8 cellular contexts compared by ENCODE assay signal in genomic region chr12:120234643-120235368, GRCh38. TPM values are rescaled to one million over a fixed set of nuclear protein-coding genes. Genes with fewer than 3 reads are reported as not detected.
DNase-seq lines count a peak whose midpoint lies in the region; ATAC-seq and TF ChIP-seq lines count a peak whose summit lies in the region.

No MANE protein-coding gene starts in this region.

- peak overlapping the region; percentile 78 for H3K27ac ChIP-seq in BLaER1
- H3K27ac ChIP-seq in HEK293 (ENCODE audit: extremely low read depth, low read depth, low read length): peak overlapping the region; percentile 11; the same call in 1 of the 2 replicates
- peak overlapping the region; percentile 100 for H3K27ac ChIP-seq in RWPE1

- CTCF ChIA-PET in HEK293 (lab: Yijun Ruan, JAX) (interaction anchor here (0.5 to 7.7 kb wide), 19 partner anchors 10 to 1082 kb away, joined by 3 to 132 read pairs (median 6); partner anchors contain the start of genes PXN, RPLP0 and SIRT4), RWPE1 (lab: Yijun Ruan, JAX) (interaction anchor here (0.5 to 1.5 kb wide), 8 partner anchors 13 to 275 kb away, joined by 3 to 7 read pairs (median 5); partner anchors contain the start of gene PXN)

- DNase-seq in RWPE1 (ENCODE audit: low spot score) (peak; percentile 57), epidermal melanocyte (ENCODE audit: insufficient read length, low spot score) (peak; percentile 52), mucosa of descending colon (peak; percentile 74 to 83 (median 81)), ureter (ENCODE audit: low spot score) (peak; percentile 88), NOMO-1 (lab: John Stamatoyannopoulos, UW; ENCODE audit: unreplicated experiment in 2 of 2) (no peak)
- no peak for DNase-seq in activated effector memory CD4-positive, alpha-beta T cell treated with Interleukin-2 at 50 U/mL for 16 hours

- H3K9me3 ChIP-seq in BLaER1: no peaks in the 10 kb centered on the region
- no peaks in the 10 kb centered on the region for H3K9me3 ChIP-seq in HEK293 (ENCODE audit: control insufficient read depth, insufficient read depth, low read depth, low read length)
- H3K9me3 ChIP-seq in mucosa of descending colon: no peaks in the 10 kb centered on the region

- no peaks in the 10 kb centered on the region for H3K27me3 ChIP-seq in BLaER1

- peak overlapping the region; percentile 91 for H3K4me2 ChIP-seq in BLaER1

- H3K36me3 ChIP-seq in BLaER1 (no peaks in the 10 kb centered on the region), HEK293 (ENCODE audit: control insufficient read depth in 2 of 2, insufficient read depth in 1 of 2, low read length in 2 of 2) (no peaks in the 10 kb centered on the region), mucosa of descending colon (ENCODE audit: low read depth) (no peaks in the 10 kb centered on the region)

- H3K9ac ChIP-seq in BLaER1: peak overlapping the region; percentile 54

- H3K4me1 ChIP-seq in BLaER1: peaks cover 94% of the 10 kb centered on the region
- H3K4me1 ChIP-seq in HEK293 (ENCODE audit: control insufficient read depth, insufficient read depth, low read length): peaks cover 36% of the 10 kb centered on the region
- H3K4me1 ChIP-seq in mucosa of descending colon (ENCODE audit: low read depth): peaks cover 64% of the 10 kb centered on the region

- peaks cover 49% of the 10 kb centered on the region for H4K20me1 ChIP-seq in BLaER1

- intact Hi-C loops in mucosa of descending colon (cut with DNase I, micrococcal nuclease): no loop called here

- H3K4me3 ChIP-seq in BLaER1 (peak overlapping the region; percentile 52), HEK293 (ENCODE audit: low read depth, low read length) (no peak overlapping the region), mucosa of descending colon (no peak overlapping the region)

- POLR2A ChIA-PET in HEK293 (lab: Yijun Ruan, JAX): interaction anchor here (0.5 to 2.5 kb wide), 11 partner anchors 9 to 1651 kb away, joined by 3 to 36 read pairs (median 9); partner anchors contain the start of genes PXN, RNU4-1, RNU4-2 and RPLP0
- POLR2A ChIA-PET in RWPE1 (lab: Yijun Ruan, JAX; ENCODE audit: low non-redundant PET): interaction anchor here (0.6 to 1.3 kb wide), 3 partner anchors 27 to 50 kb away, joined by 3 to 8 read pairs (median 3); partner anchors contain the start of gene PXN

- TF ChIP-seq CTCF in HEK293 (tag by site-specific recombination; IDR thresholded peaks at IDR 0.05) (peak; percentile 48), RWPE1 (conservative IDR thresholded peaks at IDR 0.05; ENCODE audit: low read depth) (0 out of 2 replicates have a peak, but pooled peaks have one; percentile 24), mucosa of descending colon (IDR thresholded peaks at IDR 0.05) (peak; percentile 33)

- ATAC-seq in mucosa of descending colon: peak; percentile 69

TF ChIP-seq in HEK293, 187 proteins besides CTCF, POLR2A, EP300 and RAD21 (continues in another document):
- TF ChIP-seq ZNF747 (tag by site-specific recombination; IDR thresholded peaks at IDR 0.05) (no peak), ZNF2 (tag by site-specific recombination; IDR thresholded peaks at IDR 0.05) (no peak), SCRT1 (tag by site-specific recombination; IDR thresholded peaks at IDR 0.05; ENCODE audit: borderline replicate concordance) (no peak), ZNF280D (tag by site-specific recombination; IDR thresholded peaks at IDR 0.05) (no peak), ZNF366 (tag by site-specific recombination; conservative IDR thresholded peaks at IDR 0.05) (peak; percentile 73), RBAK (tag by site-specific recombination; IDR thresholded peaks at IDR 0.05) (no peak), ZNF112 (tag by site-specific recombination; IDR thresholded peaks at IDR 0.05) (no peak), TSHZ1 (tag by site-specific recombination; IDR thresholded peaks at IDR 0.05; ENCODE audit: borderline replicate concordance) (0 out of 2 replicates have a peak, but pooled peaks have one; percentile 27), ZNF791 (tag by site-specific recombination; IDR thresholded peaks at IDR 0.05) (no peak), FEZF1 (tag by site-specific recombination; IDR thresholded peaks at IDR 0.05) (no peak), ZNF621 (tag by site-specific recombination; IDR thresholded peaks at IDR 0.05) (no peak), ZNF16 (tag by site-specific recombination; IDR thresholded peaks at IDR 0.05; ENCODE audit: low read depth) (no peak), PRDM1 (tag by site-specific recombination; IDR thresholded peaks at IDR 0.05) (no peak), SP3 (tag by site-specific recombination; IDR thresholded peaks at IDR 0.05) (no peak), REPIN1 (tag by site-specific recombination; IDR thresholded peaks at IDR 0.05; ENCODE audit: low read depth) (no peak), ZIC2 (tag by site-specific recombination; IDR thresholded peaks at IDR 0.05) (peak; percentile 85), ZSCAN5A (tag by site-specific recombination; IDR thresholded peaks at IDR 0.05) (no peak), ZNF76 (tag by site-specific recombination; IDR thresholded peaks at IDR 0.05; ENCODE audit: borderline replicate concordance, low read depth) (peak; percentile 53; the same call in 1 of the 2 replicates), GFI1B (tag by site-specific recombination; IDR thresholded peaks at IDR 0.05) (no peak), YY1 (tag by site-specific recombination; IDR thresholded peaks at IDR 0.05) (no peak), ZNF660 (tag by site-specific recombination; IDR thresholded peaks at IDR 0.05) (peak; percentile 76; the same call in 1 of the 2 replicates), WT1 (tag by site-specific recombination; IDR thresholded peaks at IDR 0.05) (no peak)

RNA-seq across cellular contexts. Expression of gene PXN, which starts 30.7 kb away (rescaled TPM):
- total RNA-seq in mucosa of descending colon: 100 to 1,000 TPM; 117 to 167 (median 146) TPM
- 166 TPM for total RNA-seq in ureter

RNA-seq across cellular contexts. Expression of gene RPLP0, which starts 33.9 kb away (rescaled TPM):
- total RNA-seq in mucosa of descending colon: 1,000 to 10,000 TPM; 1,175 to 1,810 (median 1,602) TPM
- total RNA-seq in ureter: 2,124 TPM

RNA-seq across cellular contexts. Expression of gene GCN1, which starts 40.3 kb away (rescaled TPM):
- total RNA-seq in mucosa of descending colon (100 to 1,000 TPM in 1 of 3 donors, 10 to 100 TPM in 2; 74.6 to 108 (median 76.7) TPM), ureter (114 TPM)

RNA-seq across cellular contexts. Expression of gene RNU4-2, which starts 56.9 kb away (rescaled TPM):
- over 10,000 TPM in 2 of 3 donors, 1,000 to 10,000 TPM in 1; 4,682 to 17,144 (median 13,566) TPM for total RNA-seq in mucosa of descending colon
- 8,888 TPM for total RNA-seq in ureter

RNA-seq across cellular contexts. Expression of gene RNU4-1, which starts 58.2 kb away (rescaled TPM):
- total RNA-seq in mucosa of descending colon (1,000 to 10,000 TPM; 2,217 to 4,015 (median 3,130) TPM), ureter (1,538 TPM)

Comparison
In these comparisons a context has a peak if more than half of its experiments do, and no peak if none do; other contexts are left out.
1. H3K27ac ChIP-seq: peak in every context shown above with its lines; median percentile 100 in RWPE1; 78 in BLaER1; 11 in HEK293.
2. DNase-seq: peak in RWPE1 (single experiment), epidermal melanocyte (single experiment), mucosa of descending colon (3 of 3) and ureter (single experiment); none in NOMO-1 (0 of 2) and activated effector memory CD4-positive, alpha-beta T cell treated with Interleukin-2 at 50 U/mL for 16 hours (single experiment).
3. Peak in every context shown above with its lines, with median percentiles within 50 percentile points of each other: CTCF ChIP-seq.